ENCODE assay signal across 8 cellular contexts in genomic region chr7:91880016-91880412, GRCh38. TPM values are rescaled to one million over a fixed set of nuclear protein-coding genes. Genes with fewer than 3 reads are reported as not detected.
DNase-seq lines count a peak whose midpoint lies in the region; ATAC-seq, FAIRE-seq and TF ChIP-seq lines count a peak whose summit lies in the region.

No MANE protein-coding gene starts in this region.

- DNase-seq in stimulated activated naive CD8-positive, alpha-beta T cell treated with anti-CD3 and anti-CD28 coated beads, Interleukin-15, Interleukin-2, amounts not matched to agents 100 U/mL and 50 U/mL, for 24 hours, result no peak
- DNase-seq in right cardiac atrium (no peak), D721Med (ENCODE audit: insufficient read length, low spot score) (no peak)
- DNase-seq in stimulated activated naive B cell treated with anti-CD40 and anti-IgM and Interleukin-4, amounts not matched to agents 10 μg/mL and 1 μg/mL and 100 μg/mL, for 72 hours, result no peak

- no peaks in the 10 kb centered on the region for H3K27me3 ChIP-seq in right cardiac atrium (ENCODE audit: control insufficient read depth, insufficient read depth)

- 2% methylated on average over 9 of the region's 9 CpGs for WGBS in right cardiac atrium

- H3K9me3 Mint-ChIP-seq in stimulated activated naive CD8-positive, alpha-beta T cell treated with anti-CD3 and anti-CD28 coated beads, Interleukin-15, Interleukin-2, amounts not matched to agents 100 ng/mL and 50 ng/mL, for 24 hours, result no peaks in the 10 kb centered on the region
- H3K9me3 Mint-ChIP-seq in stimulated activated naive B cell treated with anti-CD40 and anti-IgM and Interleukin-4, amounts not matched to agents 10 μg/mL and 1 μg/mL and 100 μg/mL, for 72 hours, result no peaks in the 10 kb centered on the region

- ATAC-seq in stimulated activated naive CD8-positive, alpha-beta T cell treated with anti-CD3 and anti-CD28 coated beads, Interleukin-15, Interleukin-2, amounts not matched to agents 100 U/mL and 50 U/mL, for 24 hours, result no peak
- ATAC-seq in SK-N-SH treated with all-trans-retinoic acid at 6 μM for 48 hours (peak; percentile 18), right cardiac atrium (no peak), GM21447 (IDR thresholded peaks at IDR 0.05; ENCODE audit: unreplicated experiment) (no peak), HG03196 (IDR thresholded peaks at IDR 0.05; ENCODE audit: unreplicated experiment) (no peak)
- peak; percentile 1 for ATAC-seq in stimulated activated naive B cell treated with anti-CD40 and anti-IgM and Interleukin-4, amounts not matched to agents 10 μg/mL and 1 μg/mL and 100 μg/mL, for 72 hours (replicated peaks)

- peak overlapping the region; percentile 98 for H3K4me3 ChIP-seq in right cardiac atrium (ENCODE audit: low read length)

- peaks cover 35% of the 10 kb centered on the region for H3K4me1 Mint-ChIP-seq in stimulated activated naive CD8-positive, alpha-beta T cell treated with anti-CD3 and anti-CD28 coated beads, Interleukin-15, Interleukin-2, amounts not matched to agents 100 ng/mL and 50 ng/mL, for 24 hours (ENCODE audit: low read depth)
- peaks cover 17 to 31% of the 10 kb centered on the region in 2 donors for H3K4me1 Mint-ChIP-seq in stimulated activated naive B cell treated with anti-CD40 and anti-IgM and Interleukin-4, amounts not matched to agents 10 μg/mL and 1 μg/mL and 100 μg/mL, for 72 hours

- TF ChIP-seq CTCF in D721Med (IDR thresholded peaks at IDR 0.05; ENCODE audit: insufficient read depth, missing control alignments), result no peak

- no peaks in the 10 kb centered on the region for H3K27me3 Mint-ChIP-seq in stimulated activated naive CD8-positive, alpha-beta T cell treated with anti-CD3 and anti-CD28 coated beads, Interleukin-15, Interleukin-2, amounts not matched to agents 100 ng/mL and 50 ng/mL, for 24 hours
- H3K27me3 Mint-ChIP-seq in stimulated activated naive B cell treated with anti-CD40 and anti-IgM and Interleukin-4, amounts not matched to agents 10 μg/mL and 1 μg/mL and 100 μg/mL, for 72 hours, result peaks cover 0 to 11% of the 10 kb centered on the region in 2 donors

- H3K4me1 ChIP-seq in right cardiac atrium (ENCODE audit: control insufficient read depth, insufficient read depth, low read length), result peaks cover 3% of the 10 kb centered on the region

- peak overlapping the region; percentile 30 for H3K27ac ChIP-seq in right cardiac atrium (ENCODE audit: low read length)

- intact Hi-C loops in right cardiac atrium (cut with DNase I), result no loop called here

- FAIRE-seq in D721Med (lab: Jason Lieb, UNC), result no peak

- peak overlapping the region; percentile 93 for H3K27ac Mint-ChIP-seq in stimulated activated naive CD8-positive, alpha-beta T cell treated with anti-CD3 and anti-CD28 coated beads, Interleukin-15, Interleukin-2, amounts not matched to agents 100 ng/mL and 50 ng/mL, for 24 hours
- H3K27ac Mint-ChIP-seq in stimulated activated naive B cell treated with anti-CD40 and anti-IgM and Interleukin-4, amounts not matched to agents 10 μg/mL and 1 μg/mL and 100 μg/mL, for 72 hours, result peak overlapping the region; percentile 91

- peak overlapping the region; percentile 92 for H3K4me3 Mint-ChIP-seq in stimulated activated naive CD8-positive, alpha-beta T cell treated with anti-CD3 and anti-CD28 coated beads, Interleukin-15, Interleukin-2, amounts not matched to agents 100 ng/mL and 50 ng/mL, for 24 hours
- H3K4me3 Mint-ChIP-seq in stimulated activated naive B cell treated with anti-CD40 and anti-IgM and Interleukin-4, amounts not matched to agents 10 μg/mL and 1 μg/mL and 100 μg/mL, for 72 hours, result peak overlapping the region; percentile 88 to 96

- peaks cover 29% of the 10 kb centered on the region for H3K36me3 Mint-ChIP-seq in stimulated activated naive CD8-positive, alpha-beta T cell treated with anti-CD3 and anti-CD28 coated beads, Interleukin-15, Interleukin-2, amounts not matched to agents 100 ng/mL and 50 ng/mL, for 24 hours (ENCODE audit: low read depth)
- H3K36me3 Mint-ChIP-seq in stimulated activated naive B cell treated with anti-CD40 and anti-IgM and Interleukin-4, amounts not matched to agents 10 μg/mL and 1 μg/mL and 100 μg/mL, for 72 hours, result peaks cover 21 to 28% of the 10 kb centered on the region in 2 donors

- H3K9me3 ChIP-seq in right cardiac atrium (ENCODE audit: control insufficient read depth, low read length), result no peaks in the 10 kb centered on the region

TF ChIP-seq in SK-N-SH treated with all-trans-retinoic acid at 6 μM for 48 hours, 23 proteins besides CTCF, POLR2A, EP300 and RAD21:
- TF ChIP-seq SNAI2 (CRISPR knock-in tag; IDR thresholded peaks at IDR 0.05) (no peak), CSDC2 (CRISPR knock-in tag; IDR thresholded peaks at IDR 0.05) (no peak), ZNF70 (CRISPR knock-in tag; IDR thresholded peaks at IDR 0.05) (no peak), ISL1 (CRISPR knock-in tag; IDR thresholded peaks at IDR 0.05) (no peak), ARNTL (CRISPR knock-in tag; IDR thresholded peaks at IDR 0.05; ENCODE audit: borderline replicate concordance, low read depth) (no peak), PPARA (CRISPR knock-in tag; IDR thresholded peaks at IDR 0.05; ENCODE audit: borderline replicate concordance) (no peak), RARB (CRISPR knock-in tag; IDR thresholded peaks at IDR 0.05) (no peak), TOX (CRISPR knock-in tag; IDR thresholded peaks at IDR 0.05; ENCODE audit: borderline replicate concordance) (no peak), TCF4 (CRISPR knock-in tag; IDR thresholded peaks at IDR 0.05; ENCODE audit: borderline replicate concordance) (no peak)
- TF ChIP-seq, protein P1, sequence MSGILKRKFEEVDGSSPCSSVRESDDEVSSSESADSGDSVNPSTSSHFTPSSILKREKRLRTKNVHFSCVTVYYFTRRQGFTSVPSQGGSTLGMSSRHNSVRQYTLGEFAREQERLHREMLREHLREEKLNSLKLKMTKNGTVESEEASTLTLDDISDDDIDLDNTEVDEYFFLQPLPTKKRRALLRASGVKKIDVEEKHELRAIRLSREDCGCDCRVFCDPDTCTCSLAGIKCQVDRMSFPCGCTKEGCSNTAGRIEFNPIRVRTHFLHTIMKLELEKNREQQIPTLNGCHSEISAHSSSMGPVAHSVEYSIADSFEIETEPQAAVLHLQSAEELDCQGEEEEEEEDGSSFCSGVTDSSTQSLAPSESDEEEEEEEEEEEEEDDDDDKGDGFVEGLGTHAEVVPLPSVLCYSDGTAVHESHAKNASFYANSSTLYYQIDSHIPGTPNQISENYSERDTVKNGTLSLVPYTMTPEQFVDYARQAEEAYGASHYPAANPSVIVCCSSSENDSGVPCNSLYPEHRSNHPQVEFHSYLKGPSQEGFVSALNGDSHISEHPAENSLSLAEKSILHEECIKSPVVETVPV (CRISPR knock-in tag; IDR thresholded peaks at IDR 0.05), result no peak
- TF ChIP-seq, protein P2, sequence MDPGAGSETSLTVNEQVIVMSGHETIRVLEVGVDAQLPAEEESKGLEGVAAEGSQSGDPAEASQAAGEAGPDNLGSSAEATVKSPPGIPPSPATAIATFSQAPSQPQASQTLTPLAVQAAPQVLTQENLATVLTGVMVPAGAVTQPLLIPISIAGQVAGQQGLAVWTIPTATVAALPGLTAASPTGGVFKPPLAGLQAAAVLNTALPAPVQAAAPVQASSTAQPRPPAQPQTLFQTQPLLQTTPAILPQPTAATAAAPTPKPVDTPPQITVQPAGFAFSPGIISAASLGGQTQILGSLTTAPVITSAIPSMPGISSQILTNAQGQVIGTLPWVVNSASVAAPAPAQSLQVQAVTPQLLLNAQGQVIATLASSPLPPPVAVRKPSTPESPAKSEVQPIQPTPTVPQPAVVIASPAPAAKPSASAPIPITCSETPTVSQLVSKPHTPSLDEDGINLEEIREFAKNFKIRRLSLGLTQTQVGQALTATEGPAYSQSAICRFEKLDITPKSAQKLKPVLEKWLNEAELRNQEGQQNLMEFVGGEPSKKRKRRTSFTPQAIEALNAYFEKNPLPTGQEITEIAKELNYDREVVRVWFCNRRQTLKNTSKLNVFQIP (CRISPR knock-in tag; IDR thresholded peaks at IDR 0.05; ENCODE audit: borderline replicate concordance, low read depth), result no peak

RNA-seq across cellular contexts. Expression of gene MTERF1, which starts 0.5 kb away (rescaled TPM):
- total RNA-seq in right cardiac atrium, result 1 to 10 TPM; 6.5 to 7.6 (median 7.1) TPM
- 5.7 TPM for polyA plus RNA-seq in right cardiac atrium

Comparison
In these comparisons a context has a peak if more than half of its experiments do, and no peak if none do; other contexts are left out.
1. ATAC-seq: peak in SK-N-SH treated with all-trans-retinoic acid at 6 μM for 48 hours (single experiment) and stimulated activated naive B cell treated with anti-CD40 and anti-IgM and Interleukin-4, amounts not matched to agents 10 μg/mL and 1 μg/mL and 100 μg/mL, for 72 hours (2 of 2); none in stimulated activated naive CD8-positive, alpha-beta T cell treated with anti-CD3 and anti-CD28 coated beads, Interleukin-15, Interleukin-2, amounts not matched to agents 100 U/mL and 50 U/mL, for 24 hours (single experiment), right cardiac atrium (0 of 2), GM21447 (single experiment) and HG03196 (single experiment).